Comparison of ENCODE assay signal across 8 cellular contexts in genomic region chr10:68153473-68154210, GRCh38. TPM values are rescaled to one million over a fixed set of nuclear protein-coding genes. Genes with fewer than 3 reads are reported as not detected.
DNase-seq lines count a peak whose midpoint lies in the region; ATAC-seq and TF ChIP-seq lines count a peak whose summit lies in the region.

No MANE protein-coding gene starts in this region.

- intact Hi-C loops in left cardiac atrium (cut with DNase I) (no loop called here), gastrocnemius medialis (cut with DNase I; ENCODE audit: low total_unique reads) (loop anchor here (10.0 kb wide), 1 partner anchor 269 kb away; the partner anchor contains the start of gene SIRT1)

- TF ChIP-seq POLR2A in gastrocnemius medialis (IDR thresholded peaks at IDR 0.05), result peak in 1 of 2 donors; percentile 8

- no peaks in the 10 kb centered on the region for H3K27me3 ChIP-seq in gastrocnemius medialis

- in situ Hi-C loops in gastrocnemius medialis (cut with MboI; ENCODE audit: low sequenced_read_pairs in 4 of 4), result loop anchor here in 3 of 4 donors (5.0 to 10.0 kb wide), 2 partner anchors 66 to 299 kb away; no protein-coding TSS in a partner anchor

- DNase-seq in CD1c-positive myeloid dendritic cell (ENCODE audit: extremely low spot score), result peak; percentile 53
- DNase-seq in T1000 (lab: John Stamatoyannopoulos, UW), result peak; percentile 87
- no peak for DNase-seq in left cardiac atrium
- peak in 1 of 2 donors; percentile 52 for DNase-seq in gastrocnemius medialis
- DNase-seq in stimulated activated naive CD4-positive, alpha-beta T cell treated with Interleukin-2 at 50 U/mL for 16 hours (lab: John Stamatoyannopoulos, UW), result no peak
- DNase-seq in T-helper 2 cell, result no peak
- no peak for DNase-seq in NCI-H128 (lab: John Stamatoyannopoulos, UW; ENCODE audit: unreplicated experiment)

- no peak for TF ChIP-seq CTCF in gastrocnemius medialis (IDR thresholded peaks at IDR 0.05 in 4 of 5, conservative IDR thresholded peaks at IDR 0.05 in 1 of 5)

- H3K4me1 ChIP-seq in gastrocnemius medialis, result peaks cover 44 to 74% of the 10 kb centered on the region in 2 donors

- no peak overlapping the region for H3K4me3 ChIP-seq in gastrocnemius medialis

- peak overlapping the region; percentile 79 to 88 (median 85) for H3K27ac ChIP-seq in gastrocnemius medialis

- peak; percentile 52 for ATAC-seq in HG03442 (IDR thresholded peaks at IDR 0.05; ENCODE audit: unreplicated experiment)
- peak; percentile 86 to 92 for ATAC-seq in left cardiac atrium
- ATAC-seq in gastrocnemius medialis, result peak; percentile 68 to 91

- no peaks in the 10 kb centered on the region for H3K9me3 ChIP-seq in gastrocnemius medialis

- H3K36me3 ChIP-seq in gastrocnemius medialis, result peaks cover 0 to 28% of the 10 kb centered on the region in 2 donors

RNA-seq across cellular contexts. Expression of gene MYPN, which starts 44.4 kb away (rescaled TPM):
- 100 to 1,000 TPM in 1 of 2 donors, 10 to 100 TPM in 1; 62.2 to 110 TPM for total RNA-seq in left cardiac atrium
- total RNA-seq in gastrocnemius medialis, result 100 to 1,000 TPM; 118 to 342 (median 193) TPM

Comparison
In these comparisons a context has a peak if more than half of its experiments do, and no peak if none do; other contexts are left out.
1. DNase-seq: peak in CD1c-positive myeloid dendritic cell (single experiment) and T1000 (single experiment); none in left cardiac atrium (single experiment), stimulated activated naive CD4-positive, alpha-beta T cell treated with Interleukin-2 at 50 U/mL for 16 hours (single experiment), T-helper 2 cell (0 of 5) and NCI-H128 (single experiment).
2. Peak in every context shown above with its lines, with median percentiles within 50 percentile points of each other: ATAC-seq.